Comparison of ENCODE assay signal across 8 cellular contexts in genomic region chr6:17707371-17707651, GRCh38. TPM values are rescaled to one million over a fixed set of nuclear protein-coding genes. Genes with fewer than 3 reads are reported as not detected.
DNase-seq lines count a peak whose midpoint lies in the region; TF ChIP-seq lines count a peak whose summit lies in the region.

No MANE protein-coding gene starts in this region.

- H3K36me3 ChIP-seq in Peyer's patch: no peaks in the 10 kb centered on the region
- H3K36me3 ChIP-seq in rectal smooth muscle tissue (ENCODE audit: control insufficient read depth, insufficient read depth, low read length): no peaks in the 10 kb centered on the region

- no peak for TF ChIP-seq POLR2A in Peyer's patch (IDR thresholded peaks at IDR 0.05)

- H3K27me3 ChIP-seq in Peyer's patch: no peaks in the 10 kb centered on the region
- no peaks in the 10 kb centered on the region for H3K27me3 ChIP-seq in rectal smooth muscle tissue (ENCODE audit: control insufficient read depth, insufficient read depth, low read length)

- H3K4me1 ChIP-seq in Peyer's patch: peaks cover 0 to 26% (median 4%) of the 10 kb centered on the region in 4 donors
- H3K4me1 ChIP-seq in rectal smooth muscle tissue (ENCODE audit: control insufficient read depth, insufficient read depth, low read length): peaks cover 6% of the 10 kb centered on the region

- no peak overlapping the region for H3K9ac ChIP-seq in rectal smooth muscle tissue (ENCODE audit: low read length)

- no peak for TF ChIP-seq CTCF in GM12865 (IDR thresholded peaks at IDR 0.05; ENCODE audit: insufficient read depth, low read depth, low read length, missing control alignments)
- TF ChIP-seq CTCF in Peyer's patch (IDR thresholded peaks at IDR 0.05): no peak
- TF ChIP-seq CTCF in epithelial cell of proximal tubule (conservative IDR thresholded peaks at IDR 0.05; ENCODE audit: low read depth, low read length): no peak
- no peak for TF ChIP-seq CTCF in GM20000 (IDR thresholded peaks at IDR 0.05; ENCODE audit: extremely low read depth, missing control alignments)

- H3K9me3 ChIP-seq in Peyer's patch: no peaks in the 10 kb centered on the region

- H3K27ac ChIP-seq in Peyer's patch (peak overlapping the region; percentile 97 to 99 (median 98)), rectal smooth muscle tissue (ENCODE audit: low read depth, low read length) (peak overlapping the region; percentile 68)

- H3K4me3 ChIP-seq in GM12865 (ENCODE audit: low read depth, low read length) (peak overlapping the region; percentile 55), Peyer's patch (peak overlapping the region; percentile 67 to 92 (median 81)), epithelial cell of proximal tubule (ENCODE audit: low read depth, low read length) (peak overlapping the region; percentile 92), rectal smooth muscle tissue (ENCODE audit: low read length) (peak overlapping the region; percentile 65)

- DNase-seq in GM12865 (ENCODE audit: low read depth): no peak
- DNase-seq in Peyer's patch: no peak
- DNase-seq in epithelial cell of proximal tubule (ENCODE audit: low read depth): no peak
- DNase-seq in NCI-H187 (lab: John Stamatoyannopoulos, UW): no peak
- no peak for DNase-seq in stimulated activated CD4-positive, alpha-beta T cell treated with anti-CD3 and anti-CD28 coated beads, Interleukin-4, amount 100 ng/mL, for 24 hours
- DNase-seq in OCI-M2 (lab: John Stamatoyannopoulos, UW; ENCODE audit: unreplicated experiment): no peak
- no peak for DNase-seq in GM20000 (ENCODE audit: low spot score)

RNA-seq across cellular contexts. Expression of gene NUP153, which starts 0.6 kb away (rescaled TPM):
- total RNA-seq in Peyer's patch (10 to 100 TPM; 21.5 to 47.0 (median 26.8) TPM), epithelial cell of proximal tubule (30.7 and 45.6 TPM in 2 replicates)
